Comparison of ENCODE assay signal across 8 cellular contexts in genomic region chr10:102241037-102241443, GRCh38. TPM values are rescaled to one million over a fixed set of nuclear protein-coding genes. Genes with fewer than 3 reads are reported as not detected.
A peak's percentile ranks its signal among the peaks of the same experiment; 100 is the strongest.
DNase-seq lines count a peak whose midpoint lies in the region; ATAC-seq and TF ChIP-seq lines count a peak whose summit lies in the region.

No MANE protein-coding gene starts in this region.

- H3K9me3 ChIP-seq in iPS-15b (ENCODE audit: control insufficient read depth, insufficient read depth, low read length), result no peaks in the 10 kb centered on the region

- peak overlapping the region; percentile 53 for H3K4me3 ChIP-seq in HFF-Myc (replicated peaks; ENCODE audit: low read depth, low read length)
- H3K4me3 ChIP-seq in iPS-15b (ENCODE audit: low read depth, low read length), result peak overlapping the region; percentile 31

- H3K36me3 ChIP-seq in iPS-15b (ENCODE audit: control insufficient read depth, insufficient read depth, low read length), result no peaks in the 10 kb centered on the region

- no peaks in the 10 kb centered on the region for H3K36me3 Mint-ChIP-seq in activated naive CD8-positive, alpha-beta T cell treated with anti-CD3 and anti-CD28 coated beads, Interleukin-2, amount 10 ng/mL, durations not matched to agents 7 days and 5 days
- H3K36me3 Mint-ChIP-seq in stimulated activated memory B cell treated with anti-CD40 and anti-IgM and Interleukin-4, amounts not matched to agents 10 μg/mL and 1 μg/mL and 100 μg/mL, for 72 hours, result no peaks in the 10 kb centered on the region

- peaks cover 3% of the 10 kb centered on the region for H3K4me1 ChIP-seq in iPS-15b (ENCODE audit: control insufficient read depth, insufficient read depth, low read length)

- H3K4me3 Mint-ChIP-seq in activated naive CD8-positive, alpha-beta T cell treated with anti-CD3 and anti-CD28 coated beads, Interleukin-2, amount 10 ng/mL, durations not matched to agents 7 days and 5 days, result peak overlapping the region; percentile 51
- peak overlapping the region; percentile 25 for H3K4me3 Mint-ChIP-seq in stimulated activated memory B cell treated with anti-CD40 and anti-IgM and Interleukin-4, amounts not matched to agents 10 μg/mL and 1 μg/mL and 100 μg/mL, for 72 hours

- H3K27ac Mint-ChIP-seq in activated naive CD8-positive, alpha-beta T cell treated with anti-CD3 and anti-CD28 coated beads, Interleukin-2, amount 10 ng/mL, durations not matched to agents 7 days and 5 days, result no peak overlapping the region
- H3K27ac Mint-ChIP-seq in stimulated activated memory B cell treated with anti-CD40 and anti-IgM and Interleukin-4, amounts not matched to agents 10 μg/mL and 1 μg/mL and 100 μg/mL, for 72 hours, result no peak overlapping the region

- ATAC-seq in activated naive CD8-positive, alpha-beta T cell treated with anti-CD3 and anti-CD28 coated beads, Interleukin-2, amount 10 ng/mL, durations not matched to agents 7 days and 5 days (ENCODE audit: low read depth), result no peak
- no peak for ATAC-seq in stimulated activated memory B cell treated with anti-CD40 and anti-IgM and Interleukin-4, amounts not matched to agents 10 μg/mL and 1 μg/mL and 100 μg/mL, for 72 hours
- no peak for ATAC-seq in GM21360 (IDR thresholded peaks at IDR 0.05; ENCODE audit: unreplicated experiment)

- no peak overlapping the region for H3K9ac ChIP-seq in iPS-15b (ENCODE audit: low read depth, low read length)

- H3K9me3 Mint-ChIP-seq in activated naive CD8-positive, alpha-beta T cell treated with anti-CD3 and anti-CD28 coated beads, Interleukin-2, amount 10 ng/mL, durations not matched to agents 7 days and 5 days, result no peaks in the 10 kb centered on the region
- no peaks in the 10 kb centered on the region for H3K9me3 Mint-ChIP-seq in stimulated activated memory B cell treated with anti-CD40 and anti-IgM and Interleukin-4, amounts not matched to agents 10 μg/mL and 1 μg/mL and 100 μg/mL, for 72 hours

- peaks cover 52% of the 10 kb centered on the region for H3K27me3 Mint-ChIP-seq in activated naive CD8-positive, alpha-beta T cell treated with anti-CD3 and anti-CD28 coated beads, Interleukin-2, amount 10 ng/mL, durations not matched to agents 7 days and 5 days
- H3K27me3 Mint-ChIP-seq in stimulated activated memory B cell treated with anti-CD40 and anti-IgM and Interleukin-4, amounts not matched to agents 10 μg/mL and 1 μg/mL and 100 μg/mL, for 72 hours, result peaks cover 27% of the 10 kb centered on the region

- peaks cover 17% of the 10 kb centered on the region for H3K4me1 Mint-ChIP-seq in activated naive CD8-positive, alpha-beta T cell treated with anti-CD3 and anti-CD28 coated beads, Interleukin-2, amount 10 ng/mL, durations not matched to agents 7 days and 5 days
- peaks cover 26% of the 10 kb centered on the region for H3K4me1 Mint-ChIP-seq in stimulated activated memory B cell treated with anti-CD40 and anti-IgM and Interleukin-4, amounts not matched to agents 10 μg/mL and 1 μg/mL and 100 μg/mL, for 72 hours

- POLR2A ChIA-PET in activated naive CD8-positive, alpha-beta T cell treated with anti-CD3 and anti-CD28 coated beads, Interleukin-2, amount 10 ng/mL, durations not matched to agents 7 days and 5 days (lab: Charles Lee), result interaction anchor here (0.7 kb wide), 1 partner anchor 9 kb away, joined by 3 read pairs; no protein-coding TSS in a partner anchor

- no peak for DNase-seq in HFF-Myc (ENCODE audit: extremely low read depth, low read depth)
- no peak for DNase-seq in activated naive CD8-positive, alpha-beta T cell treated with anti-CD3 and anti-CD28 coated beads, Interleukin-2, amount 10 ng/mL, durations not matched to agents 7 days and 5 days
- no peak for DNase-seq in AG08396 (ENCODE audit: low spot score)
- DNase-seq in Ammon's horn (ENCODE audit: low spot score), result no peak
- DNase-seq in kidney tubule cell (ENCODE audit: low spot score), result no peak

- TF ChIP-seq CTCF in HFF-Myc (IDR thresholded peaks at IDR 0.05; ENCODE audit: low read depth, low read length, missing control alignments), result no peak

- peaks cover 70% of the 10 kb centered on the region for H3K27me3 ChIP-seq in iPS-15b (ENCODE audit: control insufficient read depth, insufficient read depth, low read length)

RNA-seq across cellular contexts. Expression of gene PITX3, which starts 0.3 kb away (rescaled TPM):
- total RNA-seq in activated naive CD8-positive, alpha-beta T cell treated with anti-CD3 and anti-CD28 coated beads, Interleukin-2, amount 10 ng/mL, durations not matched to agents 7 days and 5 days, result not detected

RNA-seq across cellular contexts. Expression of gene GBF1, which starts 4.3 kb away (rescaled TPM):
- 10 to 100 TPM; 40.1 to 40.6 TPM for total RNA-seq in activated naive CD8-positive, alpha-beta T cell treated with anti-CD3 and anti-CD28 coated beads, Interleukin-2, amount 10 ng/mL, durations not matched to agents 7 days and 5 days

RNA-seq across cellular contexts. Expression of gene ELOVL3, which starts 14.9 kb away (rescaled TPM):
- under 1 TPM in 1 of 2 experiments, not detected in 1; 0.22 TPM for total RNA-seq in activated naive CD8-positive, alpha-beta T cell treated with anti-CD3 and anti-CD28 coated beads, Interleukin-2, amount 10 ng/mL, durations not matched to agents 7 days and 5 days
